Comparison of ENCODE assay signal across 8 cellular contexts in the genomic region with DNA sequence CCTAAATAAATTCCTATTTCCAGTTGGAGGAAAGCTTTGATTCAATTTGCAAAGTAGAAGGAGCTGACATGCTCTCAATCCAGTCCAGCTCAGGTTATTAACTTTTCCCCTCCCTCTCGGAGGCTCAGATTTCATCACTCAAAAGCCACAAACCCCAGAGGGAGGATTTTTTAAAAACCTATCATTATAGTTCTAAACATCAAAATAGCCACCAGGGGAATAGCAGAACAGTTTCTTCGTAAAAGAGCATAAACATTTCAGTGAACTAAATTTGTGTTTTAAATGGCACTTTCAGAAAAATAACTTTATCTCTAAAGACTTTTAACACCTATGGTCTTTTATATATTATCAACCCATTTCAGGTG. TPM values are rescaled to one million over a fixed set of nuclear protein-coding genes. Genes with fewer than 3 reads are reported as not detected.
A peak's percentile ranks its signal among the peaks of the same experiment; 100 is the strongest.
DNase-seq lines count a peak whose midpoint lies in the region; ATAC-seq, FAIRE-seq and TF ChIP-seq lines count a peak whose summit lies in the region.

No MANE protein-coding gene starts in this region.

- TF ChIP-seq CTCF in cardiac fibroblast (IDR thresholded peaks at IDR 0.05; ENCODE audit: low read depth, low read length), result peak; percentile 19
- TF ChIP-seq CTCF in natural killer cell (IDR thresholded peaks at IDR 0.05), result no peak

- no peak overlapping the region for H3K4me3 ChIP-seq in cardiac fibroblast (replicated peaks in 1 of 2; ENCODE audit: low read depth in 2 of 2, low read length in 2 of 2)

- H3K27ac Mint-ChIP-seq in natural killer cell, result peak overlapping the region in 1 of 2 donors; percentile 96

- DNase-seq in GM18507 (ENCODE audit: extremely low spot score, insufficient read length, low read depth) (no peak), NCI-H187 treated with DMSO at 0.1 percent for 48 hours (lab: John Stamatoyannopoulos, UW) (peak; percentile 43), cardiac fibroblast (ENCODE audit: low read depth in 2 of 2) (peak in 1 of 2 donors; percentile 63), natural killer cell (no peak), KG1 (lab: John Stamatoyannopoulos, UW) (no peak)
- DNase-seq in activated CD4-positive, CD25-positive, alpha-beta regulatory T cell treated with anti-CD3 and anti-CD28 coated beads, Interleukin-2, amount 50 U/mL, for 72 hours, result no peak
- DNase-seq in activated CD8-positive, alpha-beta memory T cell treated with anti-CD3 and anti-CD28 coated beads, Interleukin-2, amount 50 U/mL, for 4 hours, result no peak
- DNase-seq in stimulated activated CD4-positive, alpha-beta T cell treated with anti-CD3 and anti-CD28 coated beads, Interleukin-15, amount 100 ng/mL, for 24 hours, result no peak

- peak; percentile 35 to 50 (median 48) for ATAC-seq in natural killer cell

- FAIRE-seq in GM18507 (lab: Jason Lieb, UNC), result peak; percentile 72

- intact Hi-C loops in natural killer cell (cut with micrococcal nuclease), result loop anchor here (2.0 to 10.0 kb wide), 7 partner anchors 14 to 1014 kb away; a partner anchor contains a TSS

- H3K4me1 Mint-ChIP-seq in natural killer cell, result peaks cover 82 to 88% of the 10 kb centered on the region in 2 donors

- no peaks in the 10 kb centered on the region for H3K36me3 Mint-ChIP-seq in natural killer cell

- no peaks in the 10 kb centered on the region for H3K27me3 Mint-ChIP-seq in natural killer cell (ENCODE audit: low read depth in 2 of 2)

- H3K4me3 Mint-ChIP-seq in natural killer cell, result peak overlapping the region; percentile 89

- H3K9me3 Mint-ChIP-seq in natural killer cell, result no peaks in the 10 kb centered on the region

RNA-seq across cellular contexts. Expression of a gene that starts 8.8 kb away (rescaled TPM):
- total RNA-seq in natural killer cell, result 10 to 100 TPM; 48.3 to 50.7 (median 48.5) TPM
